In the genomic region with DNA sequence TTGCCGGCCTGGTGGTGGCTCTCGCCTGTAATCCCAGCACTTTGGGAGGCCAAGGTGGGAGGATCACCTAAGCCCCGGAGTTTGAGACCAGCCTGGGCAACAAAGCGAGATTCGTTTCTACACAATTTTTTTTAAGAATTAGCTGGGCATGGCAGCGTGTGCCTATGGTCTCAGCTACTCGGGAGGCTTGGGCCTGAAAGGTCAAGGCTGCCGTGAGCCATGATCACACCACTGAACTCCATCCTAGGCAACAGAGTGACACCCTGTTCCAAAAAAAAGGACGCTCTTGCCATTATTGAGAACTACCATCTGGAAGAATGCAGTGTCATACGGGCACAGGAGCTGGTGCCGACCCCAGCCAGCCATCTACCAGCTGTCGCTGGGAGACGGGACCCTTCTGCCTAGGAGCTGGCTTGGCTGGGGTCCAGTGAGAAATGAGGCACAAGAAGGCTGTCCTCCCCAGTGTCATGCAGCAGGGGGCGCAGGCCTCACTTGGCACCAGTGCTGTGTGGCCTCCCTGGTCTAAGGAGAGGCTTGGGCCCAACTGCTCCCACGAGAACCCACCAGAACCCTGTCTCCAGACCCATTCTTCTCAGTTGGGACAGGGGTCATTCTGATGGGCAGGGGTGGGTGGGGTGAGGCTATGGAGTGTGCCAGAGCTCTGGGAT, we compare ENCODE assay signal across 9 cellular contexts. TPM values are rescaled to one million over a fixed set of nuclear protein-coding genes. Genes with fewer than 3 reads are reported as not detected.
A peak's percentile ranks its signal among the peaks of the same experiment; 100 is the strongest.
DNase-seq lines count a peak whose midpoint lies in the region; ATAC-seq, FAIRE-seq and TF ChIP-seq lines count a peak whose summit lies in the region.
"Had no signal": no experiment of that assay in that cellular context is flagged by ENCODE, and none has a peak within 500 bp of the region (broad histone marks: within the 10 kb centered on the region; RNA-seq: fewer than 3 reads in every experiment).

No MANE protein-coding gene starts in this region.

- 87% methylated on average over 11 of the region's 15 CpGs for WGBS in SK-N-SH (ENCODE audit: low lambda C conversion rate)
- WGBS in small intestine, 3 donors, result 57 to 71% (median 64%) methylated on average over 15 of the region's 15 CpGs

- H3F3A ChIP-seq in SK-N-SH (replicated peaks; ENCODE audit: insufficient read depth), result no peaks in the 10 kb centered on the region

- no peak overlapping the region for H2AFZ ChIP-seq in SK-N-SH (ENCODE audit: low read depth)

- no peaks in the 10 kb centered on the region for H4K20me1 ChIP-seq in SK-N-SH (ENCODE audit: insufficient read depth)

- TF ChIP-seq RAD21 in SK-N-SH (IDR thresholded peaks at IDR 0.05; ENCODE audit: low read length), result peak; percentile 50

- H3K4me2 ChIP-seq in SK-N-SH, result no peak overlapping the region

- intact Hi-C loops in CD4-positive, alpha-beta memory T cell (cut with micrococcal nuclease), result loop anchor here (1.0 kb wide), 1 partner anchor 70 kb away; no protein-coding TSS in a partner anchor
- intact Hi-C loops in left cardiac atrium (cut with DNase I), result no loop called here

- H3K9me3 ChIP-seq in CD4-positive, alpha-beta memory T cell (ENCODE audit: control insufficient read depth in 1 of 2, low read length in 2 of 2), result no peaks in the 10 kb centered on the region
- H3K9me3 ChIP-seq in SK-N-SH (no peaks in the 10 kb centered on the region), small intestine (ENCODE audit: control insufficient read depth, low read depth) (no peaks in the 10 kb centered on the region)

- H3K9me3 Mint-ChIP-seq in CD4-positive, alpha-beta memory T cell, result no peaks in the 10 kb centered on the region
- no peaks in the 10 kb centered on the region for H3K9me3 Mint-ChIP-seq in activated naive CD8-positive, alpha-beta T cell treated with anti-CD3 and anti-CD28 coated beads for 36 hours
- H3K9me3 Mint-ChIP-seq: T-helper 1 cell treated with Interleukin-12 subunit alpha and Interleukin-12 subunit beta and Interleukin-4 antibody, amounts not matched to agents 30 μg/mL and 1 μg/mL, for 36 hours had no signal

- POLR2A ChIA-PET in CD4-positive, alpha-beta memory T cell (lab: Charles Lee; ENCODE audit: partially characterized antibody), result interaction anchor here (1.2 kb wide), 1 partner anchor 13 kb away, joined by 3 read pairs; no protein-coding TSS in a partner anchor
- POLR2A ChIA-PET in SK-N-SH (lab: Yijun Ruan, JAX), result interaction anchor here (1.3 kb wide), 1 partner anchor 50 kb away, joined by 4 read pairs; the partner anchor contains the start of gene CLASRP

- H3K27me3 Mint-ChIP-seq in CD4-positive, alpha-beta memory T cell, result no peaks in the 10 kb centered on the region
- H3K27me3 Mint-ChIP-seq in activated naive CD8-positive, alpha-beta T cell treated with anti-CD3 and anti-CD28 coated beads for 36 hours, result no peaks in the 10 kb centered on the region

- no peaks in the 10 kb centered on the region for H3K79me2 ChIP-seq in SK-N-SH (ENCODE audit: insufficient read depth)

- H3K9me2 ChIP-seq in SK-N-SH, result no peaks in the 10 kb centered on the region

- peak; percentile 58 to 74 (median 65) for DNase-seq in CD4-positive, alpha-beta memory T cell
- peak; percentile 29 for DNase-seq in HFF-Myc (ENCODE audit: extremely low read depth, low read depth)
- DNase-seq in SK-N-SH, result peak; percentile 87
- DNase-seq in activated naive CD8-positive, alpha-beta T cell treated with anti-CD3 and anti-CD28 coated beads for 36 hours, result peak; percentile 61
- DNase-seq in left cardiac atrium, result peak; percentile 76
- DNase-seq in small intestine, result peak; percentile 71

- H3K27ac Mint-ChIP-seq in CD4-positive, alpha-beta memory T cell, result peak overlapping the region in 6 of 7 donors; percentile 47 to 83 (median 70)
- H3K27ac Mint-ChIP-seq in activated naive CD8-positive, alpha-beta T cell treated with anti-CD3 and anti-CD28 coated beads for 36 hours, result no peak overlapping the region
- H3K27ac Mint-ChIP-seq: T-helper 1 cell treated with Interleukin-12 subunit alpha and Interleukin-12 subunit beta and Interleukin-4 antibody, amounts not matched to agents 30 μg/mL and 1 μg/mL, for 36 hours had no signal

- no peaks in the 10 kb centered on the region for H3K27me3 ChIP-seq in CD4-positive, alpha-beta memory T cell (ENCODE audit: insufficient read depth, low read length)
- no peaks in the 10 kb centered on the region for H3K27me3 ChIP-seq in SK-N-SH (ENCODE audit: insufficient read depth)
- H3K27me3 ChIP-seq in small intestine (ENCODE audit: control insufficient read depth in 2 of 2, insufficient read depth in 2 of 2, low read length in 2 of 2), result no peaks in the 10 kb centered on the region

- H3K9ac ChIP-seq in SK-N-SH, result no peak overlapping the region

- FAIRE-seq in small intestine (lab: Jason Lieb, UNC), result no peak

- H3K4me3 ChIP-seq in CD4-positive, alpha-beta memory T cell (ENCODE audit: low read length in 2 of 2), result no peak overlapping the region
- H3K4me3 ChIP-seq in HFF-Myc (replicated peaks; ENCODE audit: low read depth, low read length) (no peak overlapping the region), SK-N-SH (ENCODE audit: low read depth in 2 of 2, low read length in 1 of 2) (no peak overlapping the region), small intestine (ENCODE audit: low read depth in 1 of 2, low read length in 2 of 2) (no peak overlapping the region)

- H3K4me3 Mint-ChIP-seq in CD4-positive, alpha-beta memory T cell, result peak overlapping the region in 1 of 8 donors; percentile 12
- H3K4me3 Mint-ChIP-seq in activated naive CD8-positive, alpha-beta T cell treated with anti-CD3 and anti-CD28 coated beads for 36 hours, result no peak overlapping the region
- H3K4me3 Mint-ChIP-seq: T-helper 1 cell treated with Interleukin-12 subunit alpha and Interleukin-12 subunit beta and Interleukin-4 antibody, amounts not matched to agents 30 μg/mL and 1 μg/mL, for 36 hours had no signal

- peaks cover 32% of the 10 kb centered on the region for H3K36me3 ChIP-seq in CD4-positive, alpha-beta memory T cell (ENCODE audit: insufficient read depth, low read length)
- H3K36me3 ChIP-seq in SK-N-SH (replicated peaks in 1 of 2; ENCODE audit: control insufficient read depth in 1 of 2, insufficient read depth in 2 of 2, low read length in 1 of 2) (peaks cover 3 to 44% of the 10 kb centered on the region in 2 experiments), small intestine (ENCODE audit: control insufficient read depth in 2 of 2, insufficient read depth in 2 of 2, low read length in 2 of 2) (peaks cover 12 to 14% of the 10 kb centered on the region in 2 donors)

- H3K4me1 ChIP-seq in CD4-positive, alpha-beta memory T cell (ENCODE audit: insufficient read depth, low read length), result no peaks in the 10 kb centered on the region
- H3K4me1 ChIP-seq in SK-N-SH (ENCODE audit: control insufficient read depth in 1 of 2, insufficient read depth in 2 of 2, low read depth in 1 of 2, low read length in 1 of 2) (no peaks in the 10 kb centered on the region), small intestine (ENCODE audit: control insufficient read depth in 2 of 2, insufficient read depth in 1 of 2, low read depth in 1 of 2, low read length in 1 of 2) (no peaks in the 10 kb centered on the region)

- H3K36me3 Mint-ChIP-seq in CD4-positive, alpha-beta memory T cell, result peaks cover 14 to 53% of the 10 kb centered on the region in 2 donors
- no peaks in the 10 kb centered on the region for H3K36me3 Mint-ChIP-seq in activated naive CD8-positive, alpha-beta T cell treated with anti-CD3 and anti-CD28 coated beads for 36 hours

- CTCF ChIA-PET in CD4-positive, alpha-beta memory T cell (lab: Charles Lee; ENCODE audit: partially characterized antibody), result interaction anchor here (0.8 to 1.7 kb wide), 13 partner anchors 9 to 194 kb away, joined by 3 to 13 read pairs (median 3); partner anchors contain the start of gene PPP1R37
- CTCF ChIA-PET in SK-N-SH (lab: Yijun Ruan, JAX), result interaction anchor here (0.9 to 3.4 kb wide), 8 partner anchors 11 to 76 kb away, joined by 3 to 21 read pairs (median 4); partner anchors contain the start of gene RELB

- peak; percentile 18 to 42 for ATAC-seq in left cardiac atrium
- no peak for ATAC-seq in HG03108 (IDR thresholded peaks at IDR 0.05; ENCODE audit: unreplicated experiment)
- ATAC-seq in HG02623 (IDR thresholded peaks at IDR 0.05; ENCODE audit: unreplicated experiment), result no peak

- no peak for TF ChIP-seq EP300 in SK-N-SH (IDR thresholded peaks at IDR 0.05; ENCODE audit: borderline replicate concordance in 1 of 2, low read depth in 1 of 2, low read length in 1 of 2)

- H3K4me1 Mint-ChIP-seq in CD4-positive, alpha-beta memory T cell, result peaks cover 0 to 3% (median 1%) of the 10 kb centered on the region in 4 donors
- no peaks in the 10 kb centered on the region for H3K4me1 Mint-ChIP-seq in activated naive CD8-positive, alpha-beta T cell treated with anti-CD3 and anti-CD28 coated beads for 36 hours

- H3K27ac ChIP-seq in CD4-positive, alpha-beta memory T cell (ENCODE audit: low read depth, low read length), result no peak overlapping the region
- H3K27ac ChIP-seq in SK-N-SH (ENCODE audit: low read depth in 2 of 2, low read length in 1 of 2), result no peak overlapping the region
- H3K27ac ChIP-seq in small intestine (ENCODE audit: low read depth in 1 of 2, low read length in 1 of 2), result no peak overlapping the region

- TF ChIP-seq CTCF in HFF-Myc (IDR thresholded peaks at IDR 0.05; ENCODE audit: low read depth, low read length, missing control alignments) (peak; percentile 66), SK-N-SH (IDR thresholded peaks at IDR 0.05) (peak; percentile 62)

RNA-seq across cellular contexts. Expression of gene RELB, which starts 12.2 kb away (rescaled TPM):
- 10 to 100 TPM; 38.8 to 39.8 TPM for total RNA-seq in CD4-positive, alpha-beta memory T cell
- 10 to 100 TPM; 19.7 to 31.2 TPM for polyA plus RNA-seq in CD4-positive, alpha-beta memory T cell
- polyA plus RNA-seq in SK-N-SH (2012; rRNA removed), result 9.5 and 12.6 TPM in 2 replicates
- polyA plus RNA-seq in SK-N-SH (2012; cell fraction: cytosol; rRNA removed), result 5.8 and 9.7 TPM in 2 replicates
- 14.8 and 15.1 TPM in 2 replicates for polyA plus RNA-seq in SK-N-SH (2012; cell fraction: nucleus; rRNA removed)
- 10 to 100 TPM; 45.5 to 45.8 TPM for total RNA-seq in activated naive CD8-positive, alpha-beta T cell treated with anti-CD3 and anti-CD28 coated beads for 36 hours
- 10 to 100 TPM in 1 of 2 donors, 1 to 10 TPM in 1; 4.4 to 10.7 TPM for total RNA-seq in left cardiac atrium
- 10 to 100 TPM; 11.6 to 41.3 (median 23.7) TPM for polyA plus RNA-seq in small intestine

RNA-seq across cellular contexts. Expression of gene CLPTM1, which starts 33.9 kb away (rescaled TPM):
- 10 to 100 TPM; 85.1 to 86.4 TPM for total RNA-seq in CD4-positive, alpha-beta memory T cell
- polyA plus RNA-seq in CD4-positive, alpha-beta memory T cell, result 10 to 100 TPM; 16.6 to 27.5 TPM
- polyA plus RNA-seq in SK-N-SH (2012; rRNA removed) (58.4 and 86.5 TPM in 2 replicates), small intestine (10 to 100 TPM; 63.0 to 86.6 (median 75.3) TPM)
- 34.4 and 50.3 TPM in 2 replicates for polyA plus RNA-seq in SK-N-SH (2012; cell fraction: cytosol; rRNA removed)
- 123 and 136 TPM in 2 replicates for polyA plus RNA-seq in SK-N-SH (2012; cell fraction: nucleus; rRNA removed)
- 10 to 100 TPM; 54.2 to 57.2 TPM for total RNA-seq in activated naive CD8-positive, alpha-beta T cell treated with anti-CD3 and anti-CD28 coated beads for 36 hours
- 100 to 1,000 TPM in 1 of 2 donors, 10 to 100 TPM in 1; 90.7 to 107 TPM for total RNA-seq in left cardiac atrium

RNA-seq across cellular contexts. Expression of gene APOC2, which starts 43.2 kb away (rescaled TPM):
- under 1 TPM in 1 of 2 experiments, not detected in 1; 0.49 TPM for total RNA-seq in CD4-positive, alpha-beta memory T cell
- polyA plus RNA-seq in CD4-positive, alpha-beta memory T cell, result not detected
- polyA plus RNA-seq in SK-N-SH (2012; rRNA removed) (not detected in 2 replicates), small intestine (10 to 100 TPM; 23.4 to 74.8 (median 65.3) TPM)
- polyA plus RNA-seq in SK-N-SH (2012; cell fraction: cytosol; rRNA removed), result not detected in 2 replicates
- polyA plus RNA-seq in SK-N-SH (2012; cell fraction: nucleus; rRNA removed), result not detected in 2 replicates
- not detected for total RNA-seq in activated naive CD8-positive, alpha-beta T cell treated with anti-CD3 and anti-CD28 coated beads for 36 hours
- total RNA-seq in left cardiac atrium, result not detected

RNA-seq across cellular contexts. Expression of gene APOC4, which starts 47.0 kb away (rescaled TPM):
- total RNA-seq in CD4-positive, alpha-beta memory T cell, result not detected
- not detected for polyA plus RNA-seq in CD4-positive, alpha-beta memory T cell
- polyA plus RNA-seq in SK-N-SH (2012; rRNA removed) (not detected in 2 replicates), small intestine (not detected)
- polyA plus RNA-seq in SK-N-SH (2012; cell fraction: cytosol; rRNA removed), result not detected in 2 replicates
- not detected in 2 replicates for polyA plus RNA-seq in SK-N-SH (2012; cell fraction: nucleus; rRNA removed)
- total RNA-seq in activated naive CD8-positive, alpha-beta T cell treated with anti-CD3 and anti-CD28 coated beads for 36 hours, result not detected
- not detected for total RNA-seq in left cardiac atrium

RNA-seq across cellular contexts. Expression of gene CLASRP, which starts 49.8 kb away (rescaled TPM):
- total RNA-seq in CD4-positive, alpha-beta memory T cell, result 100 to 1,000 TPM; 156 to 163 TPM
- 10 to 100 TPM in 1 of 2 donors, 1 to 10 TPM in 1; 3.8 to 12.7 TPM for polyA plus RNA-seq in CD4-positive, alpha-beta memory T cell
- 53.8 and 54.8 TPM in 2 replicates for polyA plus RNA-seq in SK-N-SH (2012; rRNA removed)
- 17.8 and 18.8 TPM in 2 replicates for polyA plus RNA-seq in SK-N-SH (2012; cell fraction: cytosol; rRNA removed)
- 283 and 291 TPM in 2 replicates for polyA plus RNA-seq in SK-N-SH (2012; cell fraction: nucleus; rRNA removed)
- total RNA-seq in activated naive CD8-positive, alpha-beta T cell treated with anti-CD3 and anti-CD28 coated beads for 36 hours, result 10 to 100 TPM; 89.9 to 94.2 TPM
- 10 to 100 TPM; 34.0 to 47.7 TPM for total RNA-seq in left cardiac atrium
- polyA plus RNA-seq in small intestine, result 100 to 1,000 TPM in 1 of 3 donors, 10 to 100 TPM in 2; 55.3 to 117 (median 83.5) TPM

Comparison
In these comparisons a context has a peak if more than half of its experiments do, and no peak if none do; other contexts are left out.
1. DNase-seq: peak in every context shown above with its lines; median percentile 87 in SK-N-SH; 76 in left cardiac atrium; 71 in small intestine; 65 in CD4-positive, alpha-beta memory T cell; 61 in activated naive CD8-positive, alpha-beta T cell treated with anti-CD3 and anti-CD28 coated beads for 36 hours; 29 in HFF-Myc.
2. ATAC-seq: peak in left cardiac atrium (2 of 2); none in HG03108 (single experiment) and HG02623 (single experiment).